In genomic region chr11:27205779-27206549, GRCh38 we compare ENCODE assay signal across 15 cellular contexts.
"Had no signal": no experiment of that assay in that cellular context is flagged by ENCODE, and none has a peak within 500 bp of the region (broad histone marks: within the 10 kb centered on the region; RNA-seq: fewer than 3 reads in every experiment).

No MANE protein-coding gene starts in this region.

- H3K36me3 ChIP-seq: gastroesophageal sphincter, vagina had no signal

- H3K27me3 Mint-ChIP-seq: activated naive CD4-positive, alpha-beta T cell treated with anti-CD3 and anti-CD28 coated beads, Interleukin-2, amount 50 U/mL, for 24 hours had no signal

- H3K9me3 Mint-ChIP-seq: activated B cell treated with CpG ODN at 0.5 μM for 24 hours; activated naive CD4-positive, alpha-beta T cell treated with anti-CD3 and anti-CD28 coated beads, Interleukin-2, amount 50 U/mL, for 24 hours; central memory CD8-positive, alpha-beta T cell had no signal

- H3K27ac ChIP-seq: body of pancreas, epithelial cell of prostate, gastroesophageal sphincter had no signal

- ATAC-seq: body of pancreas; effector memory CD8-positive, alpha-beta T cell; gastroesophageal sphincter; naive thymus-derived CD4-positive, alpha-beta T cell had no signal

- DNase-seq: activated B cell treated with CpG ODN at 0.5 μM for 24 hours; amniotic stem cell; body of pancreas; effector memory CD8-positive, alpha-beta T cell; kidney glomerular epithelial cell; midbrain; naive thymus-derived CD4-positive, alpha-beta T cell; nucleus accumbens; small intestine; T-helper 1 cell had no signal

- H3K27me3 ChIP-seq: body of pancreas, gastroesophageal sphincter, vagina had no signal

- H3K4me3 Mint-ChIP-seq: activated B cell treated with CpG ODN at 0.5 μM for 24 hours; activated naive CD4-positive, alpha-beta T cell treated with anti-CD3 and anti-CD28 coated beads, Interleukin-2, amount 50 U/mL, for 24 hours; central memory CD8-positive, alpha-beta T cell; effector memory CD8-positive, alpha-beta T cell; naive thymus-derived CD4-positive, alpha-beta T cell had no signal

- H3K9me3 ChIP-seq: body of pancreas, gastroesophageal sphincter, vagina had no signal

- H3K27ac Mint-ChIP-seq: activated B cell treated with CpG ODN at 0.5 μM for 24 hours; activated naive CD4-positive, alpha-beta T cell treated with anti-CD3 and anti-CD28 coated beads, Interleukin-2, amount 50 U/mL, for 24 hours; effector memory CD8-positive, alpha-beta T cell; naive thymus-derived CD4-positive, alpha-beta T cell had no signal

- H3K36me3 Mint-ChIP-seq: activated naive CD4-positive, alpha-beta T cell treated with anti-CD3 and anti-CD28 coated beads, Interleukin-2, amount 50 U/mL, for 24 hours; naive thymus-derived CD4-positive, alpha-beta T cell had no signal

- H3K4me3 ChIP-seq: body of pancreas, gastroesophageal sphincter, vagina had no signal

- H3K4me1 Mint-ChIP-seq: activated B cell treated with CpG ODN at 0.5 μM for 24 hours; activated naive CD4-positive, alpha-beta T cell treated with anti-CD3 and anti-CD28 coated beads, Interleukin-2, amount 50 U/mL, for 24 hours; central memory CD8-positive, alpha-beta T cell had no signal
